8 cellular contexts compared by ENCODE assay signal in the genomic region with DNA sequence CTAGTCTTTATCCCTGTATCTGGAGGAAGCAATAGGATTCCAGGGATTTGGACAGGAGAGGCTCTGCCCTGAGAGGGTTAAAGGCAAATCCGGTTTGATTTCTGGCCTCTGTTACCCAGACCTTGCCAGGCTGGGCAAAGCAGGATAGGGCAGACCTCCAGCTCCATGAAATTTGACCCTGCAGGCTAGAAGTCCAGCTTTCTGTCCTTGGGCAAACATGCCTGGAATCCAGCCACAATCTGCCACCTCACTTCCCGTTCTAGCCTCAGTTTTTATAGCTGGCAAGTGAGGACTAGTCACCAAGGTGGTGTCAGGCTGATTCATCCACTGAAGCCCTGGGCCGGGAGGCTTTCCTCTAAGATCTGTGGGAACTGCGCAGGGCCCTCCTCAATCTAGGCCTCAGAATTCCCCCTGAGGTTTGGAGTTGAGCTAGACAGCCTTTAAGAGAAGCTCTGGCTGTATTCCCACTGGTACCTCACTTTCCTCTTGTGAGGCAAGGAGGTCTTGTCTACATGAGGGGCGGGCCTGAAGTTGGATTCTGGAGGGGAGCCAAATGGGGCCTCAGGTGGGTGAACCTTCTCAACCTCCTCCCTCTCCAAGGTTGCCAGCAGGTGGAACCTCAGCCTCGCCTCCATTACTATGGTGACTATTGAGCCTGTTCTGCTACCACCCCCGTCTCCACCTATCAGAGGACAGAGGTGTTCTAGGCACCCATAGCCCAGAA. TPM values are rescaled to one million over a fixed set of nuclear protein-coding genes. Genes with fewer than 3 reads are reported as not detected.
DNase-seq lines count a peak whose midpoint lies in the region; ATAC-seq, FAIRE-seq and TF ChIP-seq lines count a peak whose summit lies in the region.

No MANE protein-coding gene starts in this region.

- H3K9me3 ChIP-seq in HCT116 (ENCODE audit: control insufficient read depth in 1 of 2, insufficient read depth in 1 of 2, low read depth in 1 of 2, low read length in 2 of 2): no peaks in the 10 kb centered on the region

- H3K9ac ChIP-seq in HCT116 (ENCODE audit: low read length): peak overlapping the region; percentile 65

- peaks cover 39% of the 10 kb centered on the region for H3K4me1 Mint-ChIP-seq in osteocyte (ENCODE audit: unreplicated experiment)

- intact Hi-C loops in HCT116 (cut with micrococcal nuclease): loop anchor here (1.0 kb wide), 1 partner anchor 15 kb away; the partner anchor contains the start of gene POMGNT1

- no peaks in the 10 kb centered on the region for H3K9me2 ChIP-seq in HCT116 (ENCODE audit: insufficient read depth)

- peak overlapping the region; percentile 90 for H3K27ac ChIP-seq in HCT116 (ENCODE audit: low read depth, low read length)

- no peak overlapping the region for H2AFZ ChIP-seq in HCT116 (ENCODE audit: low read depth, low read length, poor library complexity, severe bottlenecking)

- RAD21 ChIA-PET in HCT116 (lab: Charles Lee; ENCODE audit: low non-redundant PET in 1 of 2, low total read pairs in 2 of 2, uncharacterized antibody in 2 of 2, unreplicated experiment in 2 of 2): interaction anchor here (1.9 to 4.2 kb wide), 2 partner anchors 40 kb away, joined by 12 to 28 read pairs; no protein-coding TSS in a partner anchor

- no peaks in the 10 kb centered on the region for H3K27me3 ChIP-seq in HCT116 (ENCODE audit: insufficient read depth, low read length)

- peak overlapping the region; percentile 83 for H3K4me2 ChIP-seq in HCT116 (ENCODE audit: low read length)

- H3K27me3 Mint-ChIP-seq in osteocyte (ENCODE audit: unreplicated experiment): no peaks in the 10 kb centered on the region

- no peaks in the 10 kb centered on the region for H4K20me1 ChIP-seq in HCT116 (ENCODE audit: insufficient read depth)

- H3K4me3 Mint-ChIP-seq in osteocyte (ENCODE audit: unreplicated experiment): no peak overlapping the region

- ATAC-seq in HCT116 (peak; percentile 80), HG02870 (IDR thresholded peaks at IDR 0.05; ENCODE audit: unreplicated experiment) (no peak), HG03521 (IDR thresholded peaks at IDR 0.05; ENCODE audit: unreplicated experiment) (no peak)

- TSS peak; percentile 65 for BruUV-seq in HCT116 (replicated peaks; lab: Mats Ljungman, UMichigan)

- H3K9me3 Mint-ChIP-seq in osteocyte (ENCODE audit: unreplicated experiment): no peaks in the 10 kb centered on the region

- H3K36me3 Mint-ChIP-seq in osteocyte (ENCODE audit: unreplicated experiment): peaks cover 1% of the 10 kb centered on the region

- H3K36me3 ChIP-seq in HCT116 (ENCODE audit: control insufficient read depth in 1 of 2, insufficient read depth in 2 of 2, low read length in 2 of 2): 0 out of 4 replicates have a peak, but pooled peaks cover 0 to 2% of the 10 kb centered on the region in 2 experiments

- FAIRE-seq in RCC 7860 (lab: Jason Lieb, UNC): peak; percentile 96

- TF ChIP-seq POLR2A in HCT116 (IDR thresholded peaks at IDR 0.05; ENCODE audit: borderline replicate concordance, extremely low read depth, insufficient read depth, insufficient read length): peak; percentile 57

- peak overlapping the region; percentile 21 to 33 for H3K4me3 ChIP-seq in HCT116 (replicated peaks in 1 of 2; ENCODE audit: low read depth in 1 of 2, low read length in 2 of 2)

- no peak for TF ChIP-seq RAD21 in HCT116 (IDR thresholded peaks at IDR 0.05; ENCODE audit: low read depth)

- no peaks in the 10 kb centered on the region for H3K79me2 ChIP-seq in HCT116 (ENCODE audit: insufficient read depth, low read length)

- POLR2A ChIA-PET in HCT116 (lab: Charles Lee): interaction anchor here (0.7 to 2.7 kb wide), 11 partner anchors 9 to 662 kb away, joined by 3 to 11 read pairs (median 4); partner anchors contain the start of genes POMGNT1, PRDX1 and RAD54L

- DNase-seq in HCT116 (ENCODE audit: low read depth, low spot score) (peak; percentile 98), RCC 7860 (ENCODE audit: low spot score) (peak; percentile 99), fibroblast of gingiva (ENCODE audit: low read depth) (peak; percentile 98), osteocyte (ENCODE audit: extremely low spot score, unreplicated experiment) (peak; percentile 90)
- DNase-seq in activated CD8-positive, alpha-beta memory T cell treated with anti-CD3 and anti-CD28 coated beads, Interleukin-2, amount 50 U/mL, for 48 hours: no peak
- DNase-seq in activated effector memory CD4-positive, alpha-beta T cell treated with Interleukin-2 at 50 U/mL for 16 hours: no peak

- CTCF ChIA-PET in HCT116 (lab: Charles Lee): interaction anchor here (0.9 to 4.7 kb wide), 7 partner anchors 16 to 164 kb away, joined by 3 to 94 read pairs (median 5); partner anchors contain the start of gene POMGNT1

- peak overlapping the region; percentile 92 for H3K27ac Mint-ChIP-seq in osteocyte (ENCODE audit: unreplicated experiment)

- peaks cover 64 to 81% of the 10 kb centered on the region in 2 experiments for H3K4me1 ChIP-seq in HCT116 (ENCODE audit: control insufficient read depth in 1 of 2, insufficient read depth in 2 of 2, low read length in 2 of 2)

- TF ChIP-seq CTCF in HCT116 (IDR thresholded peaks at IDR 0.05 in 2 of 3, conservative IDR thresholded peaks at IDR 0.05 in 1 of 3; ENCODE audit: borderline replicate concordance in 1 of 3, insufficient read depth in 1 of 3, low read depth in 2 of 3, low read length in 2 of 3) (0 out of 6 replicates have a peak, but pooled peaks of 1 of the 3 experiments have one; percentile 15), osteocyte (IDR thresholded peaks at IDR 0.05) (no peak)

TF ChIP-seq in HCT116, 20 proteins besides CTCF, POLR2A, EP300 and RAD21 (continues in another document):
- TF ChIP-seq, protein P1, sequence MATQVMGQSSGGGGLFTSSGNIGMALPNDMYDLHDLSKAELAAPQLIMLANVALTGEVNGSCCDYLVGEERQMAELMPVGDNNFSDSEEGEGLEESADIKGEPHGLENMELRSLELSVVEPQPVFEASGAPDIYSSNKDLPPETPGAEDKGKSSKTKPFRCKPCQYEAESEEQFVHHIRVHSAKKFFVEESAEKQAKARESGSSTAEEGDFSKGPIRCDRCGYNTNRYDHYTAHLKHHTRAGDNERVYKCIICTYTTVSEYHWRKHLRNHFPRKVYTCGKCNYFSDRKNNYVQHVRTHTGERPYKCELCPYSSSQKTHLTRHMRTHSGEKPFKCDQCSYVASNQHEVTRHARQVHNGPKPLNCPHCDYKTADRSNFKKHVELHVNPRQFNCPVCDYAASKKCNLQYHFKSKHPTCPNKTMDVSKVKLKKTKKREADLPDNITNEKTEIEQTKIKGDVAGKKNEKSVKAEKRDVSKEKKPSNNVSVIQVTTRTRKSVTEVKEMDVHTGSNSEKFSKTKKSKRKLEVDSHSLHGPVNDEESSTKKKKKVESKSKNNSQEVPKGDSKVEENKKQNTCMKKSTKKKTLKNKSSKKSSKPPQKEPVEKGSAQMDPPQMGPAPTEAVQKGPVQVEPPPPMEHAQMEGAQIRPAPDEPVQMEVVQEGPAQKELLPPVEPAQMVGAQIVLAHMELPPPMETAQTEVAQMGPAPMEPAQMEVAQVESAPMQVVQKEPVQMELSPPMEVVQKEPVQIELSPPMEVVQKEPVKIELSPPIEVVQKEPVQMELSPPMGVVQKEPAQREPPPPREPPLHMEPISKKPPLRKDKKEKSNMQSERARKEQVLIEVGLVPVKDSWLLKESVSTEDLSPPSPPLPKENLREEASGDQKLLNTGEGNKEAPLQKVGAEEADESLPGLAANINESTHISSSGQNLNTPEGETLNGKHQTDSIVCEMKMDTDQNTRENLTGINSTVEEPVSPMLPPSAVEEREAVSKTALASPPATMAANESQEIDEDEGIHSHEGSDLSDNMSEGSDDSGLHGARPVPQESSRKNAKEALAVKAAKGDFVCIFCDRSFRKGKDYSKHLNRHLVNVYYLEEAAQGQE (IDR thresholded peaks at IDR 0.05; ENCODE audit: low read depth): no peak
- TF ChIP-seq YY1 (IDR thresholded peaks at IDR 0.05; ENCODE audit: extremely low read depth, insufficient replicate concordance, low read depth, low read length): peak; percentile 39
- TF ChIP-seq EGR1 (IDR thresholded peaks at IDR 0.05; ENCODE audit: low read depth): no peak
- TF ChIP-seq, protein P2, sequence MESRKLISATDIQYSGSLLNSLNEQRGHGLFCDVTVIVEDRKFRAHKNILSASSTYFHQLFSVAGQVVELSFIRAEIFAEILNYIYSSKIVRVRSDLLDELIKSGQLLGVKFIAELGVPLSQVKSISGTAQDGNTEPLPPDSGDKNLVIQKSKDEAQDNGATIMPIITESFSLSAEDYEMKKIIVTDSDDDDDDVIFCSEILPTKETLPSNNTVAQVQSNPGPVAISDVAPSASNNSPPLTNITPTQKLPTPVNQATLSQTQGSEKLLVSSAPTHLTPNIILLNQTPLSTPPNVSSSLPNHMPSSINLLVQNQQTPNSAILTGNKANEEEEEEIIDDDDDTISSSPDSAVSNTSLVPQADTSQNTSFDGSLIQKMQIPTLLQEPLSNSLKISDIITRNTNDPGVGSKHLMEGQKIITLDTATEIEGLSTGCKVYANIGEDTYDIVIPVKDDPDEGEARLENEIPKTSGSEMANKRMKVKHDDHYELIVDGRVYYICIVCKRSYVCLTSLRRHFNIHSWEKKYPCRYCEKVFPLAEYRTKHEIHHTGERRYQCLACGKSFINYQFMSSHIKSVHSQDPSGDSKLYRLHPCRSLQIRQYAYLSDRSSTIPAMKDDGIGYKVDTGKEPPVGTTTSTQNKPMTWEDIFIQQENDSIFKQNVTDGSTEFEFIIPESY (IDR thresholded peaks at IDR 0.05; ENCODE audit: extremely low read depth, insufficient replicate concordance, low read length): no peak
- no peak for TF ChIP-seq FOSL1 (IDR thresholded peaks at IDR 0.05; ENCODE audit: low read depth)
- TF ChIP-seq ZFX (IDR thresholded peaks at IDR 0.05): peak; percentile 60
- no peak for TF ChIP-seq EZH2 (IDR thresholded peaks at IDR 0.05)
- TF ChIP-seq, protein P3, sequence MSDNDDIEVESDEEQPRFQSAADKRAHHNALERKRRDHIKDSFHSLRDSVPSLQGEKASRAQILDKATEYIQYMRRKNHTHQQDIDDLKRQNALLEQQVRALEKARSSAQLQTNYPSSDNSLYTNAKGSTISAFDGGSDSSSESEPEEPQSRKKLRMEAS (IDR thresholded peaks at IDR 0.05): no peak
- TF ChIP-seq SIN3A (IDR thresholded peaks at IDR 0.05; ENCODE audit: low read depth): no peak
- TF ChIP-seq CEBPB (IDR thresholded peaks at IDR 0.05; ENCODE audit: low read depth): no peak
- peak; percentile 91 for TF ChIP-seq POLR2AphosphoS5 (IDR thresholded peaks at IDR 0.05; ENCODE audit: low read depth, low read length)

RNA-seq across cellular contexts. Expression of gene P3R3URF, which starts 7.0 kb away (rescaled TPM):
- not detected for total RNA-seq in HCT116 (2021; ENCODE audit: unreplicated experiment)
- polyA plus RNA-seq in HCT116 (2012): not detected in 2 replicates
- not detected in 2 replicates for total RNA-seq in osteocyte

RNA-seq across cellular contexts. Expression of gene TSPAN1, which starts 8.4 kb away (rescaled TPM):
- total RNA-seq in HCT116 (2021; ENCODE audit: unreplicated experiment) (9.9 TPM), osteocyte (0.68 and 0.91 TPM in 2 replicates)
- 24.2 and 30.2 TPM in 2 replicates for polyA plus RNA-seq in HCT116 (2012)

RNA-seq across cellular contexts. Expression of gene POMGNT1, which starts 15.0 kb away (rescaled TPM):
- 97.7 TPM for total RNA-seq in HCT116 (2021; ENCODE audit: unreplicated experiment)
- polyA plus RNA-seq in HCT116 (2012): 71.8 and 73.8 TPM in 2 replicates
- 76.8 and 88.9 TPM in 2 replicates for total RNA-seq in osteocyte

RNA-seq across cellular contexts. Expression of gene LURAP1, which starts 19.9 kb away (rescaled TPM):
- not detected for total RNA-seq in HCT116 (2021; ENCODE audit: unreplicated experiment)
- polyA plus RNA-seq in HCT116 (2012): 0.07 and 0.23 TPM in 2 replicates
- 4.8 and 5.0 TPM in 2 replicates for total RNA-seq in osteocyte

RNA-seq across cellular contexts. Expression of gene PIK3R3, which starts 50.9 kb away (rescaled TPM):
- 1.6 TPM for total RNA-seq in HCT116 (2021; ENCODE audit: unreplicated experiment)
- 0.30 and 0.59 TPM in 2 replicates for polyA plus RNA-seq in HCT116 (2012)
- 33.2 and 33.9 TPM in 2 replicates for total RNA-seq in osteocyte

Comparison
In these comparisons a context has a peak if more than half of its experiments do, and no peak if none do; other contexts are left out.
1. DNase-seq: peak in HCT116 (single experiment), RCC 7860 (single experiment), fibroblast of gingiva (single experiment) and osteocyte (single experiment); none in activated CD8-positive, alpha-beta memory T cell treated with anti-CD3 and anti-CD28 coated beads, Interleukin-2, amount 50 U/mL, for 48 hours (single experiment) and activated effector memory CD4-positive, alpha-beta T cell treated with Interleukin-2 at 50 U/mL for 16 hours (single experiment).